In the genomic region with DNA sequence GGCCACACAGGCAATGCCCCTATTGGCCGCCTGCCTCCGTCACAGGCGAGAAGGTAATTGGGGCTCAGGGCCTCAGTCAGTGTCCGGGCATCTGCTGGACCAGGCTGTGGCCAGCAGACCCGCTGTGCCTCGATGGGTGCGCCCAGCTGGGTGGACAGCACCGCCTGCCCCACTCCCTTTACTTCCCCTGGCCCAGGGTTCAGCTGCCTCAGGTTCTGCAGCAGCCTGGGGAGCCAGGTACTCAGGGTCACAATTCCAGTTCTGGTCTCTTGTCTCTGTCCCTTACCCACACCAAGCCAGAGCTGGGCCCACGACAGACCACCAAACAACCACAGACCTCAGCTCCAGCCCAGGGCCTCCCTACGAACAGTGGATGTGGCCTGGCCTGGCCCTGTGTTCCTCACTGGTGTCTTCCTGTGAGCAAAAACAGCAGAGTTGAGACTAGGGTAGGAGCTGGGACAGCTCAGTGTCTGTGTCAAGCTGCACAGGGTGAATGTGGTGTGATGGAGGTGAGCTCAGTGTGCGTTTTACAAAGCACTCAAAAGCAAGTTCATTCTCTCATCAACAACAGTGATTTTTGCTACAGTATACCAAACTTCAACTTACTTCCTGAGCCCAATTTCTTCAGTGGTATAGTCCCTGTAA, we compare ENCODE assay signal across 17 cellular contexts. TPM values are rescaled to one million over a fixed set of nuclear protein-coding genes. Genes with fewer than 3 reads are reported as not detected.
DNase-seq lines count a peak whose midpoint lies in the region; ATAC-seq and TF ChIP-seq lines count a peak whose summit lies in the region.
"Had no signal": no experiment of that assay in that cellular context is flagged by ENCODE, and none has a peak within 500 bp of the region (broad histone marks: within the 10 kb centered on the region; RNA-seq: fewer than 3 reads in every experiment).

No MANE protein-coding gene starts in this region.

- H3K36me3 Mint-ChIP-seq in activated naive CD4-positive, alpha-beta T cell treated with anti-CD3 and anti-CD28 coated beads for 36 hours (ENCODE audit: low read depth): peaks cover 30% of the 10 kb centered on the region
- H3K36me3 Mint-ChIP-seq in T-helper 17 cell (ENCODE audit: low read depth) (peaks cover 8% of the 10 kb centered on the region), H9 (ENCODE audit: insufficient read depth in 1 of 3, low read depth in 3 of 3) (no peaks in the 10 kb centered on the region)
- H3K36me3 Mint-ChIP-seq in effector memory CD8-positive, alpha-beta T cell (ENCODE audit: insufficient read depth): peaks cover 70% of the 10 kb centered on the region
- H3K36me3 Mint-ChIP-seq in stimulated activated memory B cell treated with anti-CD40 and anti-IgM and Interleukin-4, amounts not matched to agents 10 μg/mL and 1 μg/mL and 100 μg/mL, for 72 hours: peaks cover 51% of the 10 kb centered on the region

- H3K79me2 ChIP-seq in H9 (ENCODE audit: insufficient read depth, low read length): no peaks in the 10 kb centered on the region

- peaks cover 92% of the 10 kb centered on the region for H3K4me1 Mint-ChIP-seq in activated naive CD4-positive, alpha-beta T cell treated with anti-CD3 and anti-CD28 coated beads for 36 hours (ENCODE audit: low read depth)
- H3K4me1 Mint-ChIP-seq in T-helper 17 cell (peaks cover 42% of the 10 kb centered on the region), H9 (peaks cover 5 to 8% of the 10 kb centered on the region in 2 experiments)
- peaks cover 46 to 53% of the 10 kb centered on the region in 2 donors for H3K4me1 Mint-ChIP-seq in effector memory CD8-positive, alpha-beta T cell (ENCODE audit: low read depth in 2 of 2)
- peaks cover 57% of the 10 kb centered on the region for H3K4me1 Mint-ChIP-seq in stimulated activated memory B cell treated with anti-CD40 and anti-IgM and Interleukin-4, amounts not matched to agents 10 μg/mL and 1 μg/mL and 100 μg/mL, for 72 hours

- no peaks in the 10 kb centered on the region for H3K79me1 ChIP-seq in H9 (ENCODE audit: insufficient read depth, low read depth, low read length, poor library complexity, severe bottlenecking)

- no peak overlapping the region for H3K9ac ChIP-seq in H9 (ENCODE audit: extremely low read depth, insufficient read length, low read length)

- H2AFZ ChIP-seq in H9 (ENCODE audit: low read length): no peak overlapping the region

- no peak overlapping the region for H3K23ac ChIP-seq in H9 (ENCODE audit: insufficient read length, low read depth, low read length)

- no peak overlapping the region for H3K4ac ChIP-seq in H9 (ENCODE audit: low read depth, low read length)

- H3T11ph ChIP-seq in H9 (ENCODE audit: low read length): no peak overlapping the region

- H3K27me3 Mint-ChIP-seq in activated naive CD4-positive, alpha-beta T cell treated with anti-CD3 and anti-CD28 coated beads for 36 hours (ENCODE audit: low read depth): no peaks in the 10 kb centered on the region
- H3K27me3 Mint-ChIP-seq in T-helper 17 cell: no peaks in the 10 kb centered on the region
- no peaks in the 10 kb centered on the region for H3K27me3 Mint-ChIP-seq in effector memory CD8-positive, alpha-beta T cell
- no peaks in the 10 kb centered on the region for H3K27me3 Mint-ChIP-seq in stimulated activated memory B cell treated with anti-CD40 and anti-IgM and Interleukin-4, amounts not matched to agents 10 μg/mL and 1 μg/mL and 100 μg/mL, for 72 hours
- no peaks in the 10 kb centered on the region for H3K27me3 Mint-ChIP-seq in H9 (ENCODE audit: low read depth)

- H3K27ac Mint-ChIP-seq in activated naive CD4-positive, alpha-beta T cell treated with anti-CD3 and anti-CD28 coated beads for 36 hours: peak overlapping the region; percentile 93
- H3K27ac Mint-ChIP-seq in T-helper 17 cell (peak overlapping the region; percentile 99), H9 (no peak overlapping the region)
- H3K27ac Mint-ChIP-seq in effector memory CD8-positive, alpha-beta T cell: peak overlapping the region; percentile 92 to 95
- peak overlapping the region; percentile 59 for H3K27ac Mint-ChIP-seq in stimulated activated memory B cell treated with anti-CD40 and anti-IgM and Interleukin-4, amounts not matched to agents 10 μg/mL and 1 μg/mL and 100 μg/mL, for 72 hours

- no peaks in the 10 kb centered on the region for H3K9me3 Mint-ChIP-seq in activated naive CD4-positive, alpha-beta T cell treated with anti-CD3 and anti-CD28 coated beads for 36 hours
- H3K9me3 Mint-ChIP-seq in effector memory CD8-positive, alpha-beta T cell: no peaks in the 10 kb centered on the region
- no peaks in the 10 kb centered on the region for H3K9me3 Mint-ChIP-seq in stimulated activated memory B cell treated with anti-CD40 and anti-IgM and Interleukin-4, amounts not matched to agents 10 μg/mL and 1 μg/mL and 100 μg/mL, for 72 hours
- no peaks in the 10 kb centered on the region for H3K9me3 Mint-ChIP-seq in H9

- H2BK20ac ChIP-seq in H9 (ENCODE audit: low read depth, low read length, poor library complexity, severe bottlenecking): no peak overlapping the region

- H3K4me2 ChIP-seq in H9 (ENCODE audit: insufficient read depth, insufficient read length, low read length): no peak overlapping the region

- no peak overlapping the region for H3K14ac ChIP-seq in H9 (ENCODE audit: insufficient read depth, low read length)

- no peak for ATAC-seq in T-helper 17 cell
- no peak for ATAC-seq in effector memory CD8-positive, alpha-beta T cell (replicated peaks)
- ATAC-seq in stimulated activated memory B cell treated with anti-CD40 and anti-IgM and Interleukin-4, amounts not matched to agents 10 μg/mL and 1 μg/mL and 100 μg/mL, for 72 hours: no peak
- ATAC-seq: right cardiac atrium had no signal

- no peaks in the 10 kb centered on the region for H3K36me3 ChIP-seq in tibial nerve

- H3K4me1 ChIP-seq in H9 (ENCODE audit: insufficient read depth, low read length) (no peaks in the 10 kb centered on the region; the same call in 1 of the 2 replicates), tibial nerve (no peaks in the 10 kb centered on the region)
- H3K4me1 ChIP-seq: Caco-2, vagina had no signal

- no peak overlapping the region for H2AK5ac ChIP-seq in H9 (ENCODE audit: insufficient read length, low read length)

- no peak overlapping the region for H2BK5ac ChIP-seq in H9 (ENCODE audit: insufficient read length, low read length)

- no peak for TF ChIP-seq POLR2A in tibial nerve (IDR thresholded peaks at IDR 0.05)

- no peaks in the 10 kb centered on the region for H3K23me2 ChIP-seq in H9 (ENCODE audit: insufficient read length, low read depth, low read length, poor library complexity, severe bottlenecking)

- no peak overlapping the region for H3K4me3 ChIP-seq in tibial nerve
- H3K4me3 ChIP-seq: vagina had no signal

- WGBS in H9 (ENCODE audit: extremely low coverage, insufficient read length, low lambda C conversion rate): no CpG with 5 or more reads among the region's 11 CpGs
- 87 to 88% methylated on average over 7 to 10 of the region's 11 CpGs for WGBS in tibial nerve, 2 donors

- H4K8ac ChIP-seq in H9 (replicated peaks; ENCODE audit: insufficient read length, low read depth, low read length): no peak overlapping the region

- H2BK12ac ChIP-seq in H9 (ENCODE audit: insufficient read length, low read depth, low read length): no peak overlapping the region

- TF ChIP-seq CTCF in H9 (conservative IDR thresholded peaks at IDR 0.05) (no peak), tibial nerve (IDR thresholded peaks at IDR 0.05) (no peak)

- H2BK15ac ChIP-seq in H9 (ENCODE audit: low read depth, low read length): no peak overlapping the region

- DNase-seq in activated naive CD4-positive, alpha-beta T cell treated with anti-CD3 and anti-CD28 coated beads for 36 hours: no peak
- DNase-seq in activated naive CD4-positive, alpha-beta T cell treated with Interleukin-2 at 50 U/mL for 16 hours: no peak
- DNase-seq in T-helper 17 cell (no peak), NCI-H1048 (lab: John Stamatoyannopoulos, UW) (no peak), H9 (no peak), tibial nerve (ENCODE audit: low spot score in 2 of 2) (no peak)
- DNase-seq in effector memory CD8-positive, alpha-beta T cell: no peak
- DNase-seq: activated CD8-positive, alpha-beta memory T cell treated with anti-CD3 and anti-CD28 coated beads, Interleukin-2, amount 50 U/mL, for 4 hours; Caco-2; central memory CD4-positive, alpha-beta T cell; islet precursor cell; NCI-H187 treated with DMSO at 0.1 percent for 48 hours; NCI-H446 treated with DMSO at 0.1 percent for 48 hours had no signal

- intact Hi-C loops in activated naive CD4-positive, alpha-beta T cell treated with anti-CD3 and anti-CD28 coated beads for 36 hours (cut with micrococcal nuclease): no loop called here

- no peak overlapping the region for H3K18ac ChIP-seq in H9 (ENCODE audit: insufficient read length, low read depth, low read length)

- H3K9me3 ChIP-seq in T-helper 17 cell (ENCODE audit: control insufficient read depth, low read length, poor library complexity, severe bottlenecking): no peaks in the 10 kb centered on the region
- H3K9me3 ChIP-seq in H9 (ENCODE audit: control insufficient read depth, low read depth, low read length): no peaks in the 10 kb centered on the region
- H3K9me3 ChIP-seq in tibial nerve: no peaks in the 10 kb centered on the region
- H3K9me3 ChIP-seq: Caco-2, vagina had no signal

- H4K5ac ChIP-seq in H9 (ENCODE audit: insufficient read length, low read depth, low read length): no peak overlapping the region

- H4K91ac ChIP-seq in H9 (ENCODE audit: insufficient read length, low read depth, low read length): no peak overlapping the region

- no peak for TF ChIP-seq EP300 in tibial nerve (IDR thresholded peaks at IDR 0.05)

- H2BK120ac ChIP-seq in H9 (ENCODE audit: low read depth, low read length, poor library complexity, severe bottlenecking): no peak overlapping the region

- H4K20me1 ChIP-seq in H9 (ENCODE audit: control insufficient read depth, insufficient read depth, insufficient read length): no peaks in the 10 kb centered on the region

- no peaks in the 10 kb centered on the region for H3K27me3 ChIP-seq in H9 (ENCODE audit: insufficient read depth, low read length)
- no peaks in the 10 kb centered on the region for H3K27me3 ChIP-seq in tibial nerve
- H3K27me3 ChIP-seq: vagina had no signal

- no peak overlapping the region for H3K4me3 Mint-ChIP-seq in activated naive CD4-positive, alpha-beta T cell treated with anti-CD3 and anti-CD28 coated beads for 36 hours
- H3K4me3 Mint-ChIP-seq in T-helper 17 cell (peak overlapping the region; percentile 66), H9 (no peak overlapping the region)
- H3K4me3 Mint-ChIP-seq in effector memory CD8-positive, alpha-beta T cell: no peak overlapping the region
- H3K4me3 Mint-ChIP-seq in stimulated activated memory B cell treated with anti-CD40 and anti-IgM and Interleukin-4, amounts not matched to agents 10 μg/mL and 1 μg/mL and 100 μg/mL, for 72 hours: no peak overlapping the region

- H3K27ac ChIP-seq in H9 (ENCODE audit: insufficient read length, low read depth, low read length): no peak overlapping the region
- H3K27ac ChIP-seq in tibial nerve: no peak overlapping the region
- H3K27ac ChIP-seq: vagina, VCaP had no signal

- CTCF ChIA-PET in activated naive CD4-positive, alpha-beta T cell treated with anti-CD3 and anti-CD28 coated beads for 36 hours (lab: Charles Lee): interaction anchor here (0.9 to 4.0 kb wide), 4 partner anchors 10 to 84 kb away, joined by 3 to 27 read pairs (median 12); no protein-coding TSS in a partner anchor

- H3K56ac ChIP-seq in H9 (ENCODE audit: insufficient read length, low read depth, low read length): no peak overlapping the region

RNA-seq across cellular contexts. Expression of a gene that starts 33.4 kb away (rescaled TPM):
- 10 to 100 TPM; 62.7 to 68.3 TPM for total RNA-seq in activated naive CD4-positive, alpha-beta T cell treated with anti-CD3 and anti-CD28 coated beads for 36 hours
- 10 to 100 TPM; 47.2 to 62.3 TPM for total RNA-seq in T-helper 17 cell
- 7.8 and 9.0 TPM in 2 replicates for total RNA-seq in H9 (2021)
- 1 to 10 TPM in 3 of 4 donors, not detected in 1; 3.0 to 4.2 (median 3.7) TPM for total RNA-seq in tibial nerve

Comparison
In these comparisons a context has a peak if more than half of its experiments do, and no peak if none do; other contexts are left out.
1. H3K27ac Mint-ChIP-seq: peak in activated naive CD4-positive, alpha-beta T cell treated with anti-CD3 and anti-CD28 coated beads for 36 hours (single experiment), T-helper 17 cell (single experiment), effector memory CD8-positive, alpha-beta T cell (2 of 2) and stimulated activated memory B cell treated with anti-CD40 and anti-IgM and Interleukin-4, amounts not matched to agents 10 μg/mL and 1 μg/mL and 100 μg/mL, for 72 hours (single experiment); none in H9 (0 of 3).